Comparison of ENCODE assay signal across 12 cellular contexts in the genomic region with DNA sequence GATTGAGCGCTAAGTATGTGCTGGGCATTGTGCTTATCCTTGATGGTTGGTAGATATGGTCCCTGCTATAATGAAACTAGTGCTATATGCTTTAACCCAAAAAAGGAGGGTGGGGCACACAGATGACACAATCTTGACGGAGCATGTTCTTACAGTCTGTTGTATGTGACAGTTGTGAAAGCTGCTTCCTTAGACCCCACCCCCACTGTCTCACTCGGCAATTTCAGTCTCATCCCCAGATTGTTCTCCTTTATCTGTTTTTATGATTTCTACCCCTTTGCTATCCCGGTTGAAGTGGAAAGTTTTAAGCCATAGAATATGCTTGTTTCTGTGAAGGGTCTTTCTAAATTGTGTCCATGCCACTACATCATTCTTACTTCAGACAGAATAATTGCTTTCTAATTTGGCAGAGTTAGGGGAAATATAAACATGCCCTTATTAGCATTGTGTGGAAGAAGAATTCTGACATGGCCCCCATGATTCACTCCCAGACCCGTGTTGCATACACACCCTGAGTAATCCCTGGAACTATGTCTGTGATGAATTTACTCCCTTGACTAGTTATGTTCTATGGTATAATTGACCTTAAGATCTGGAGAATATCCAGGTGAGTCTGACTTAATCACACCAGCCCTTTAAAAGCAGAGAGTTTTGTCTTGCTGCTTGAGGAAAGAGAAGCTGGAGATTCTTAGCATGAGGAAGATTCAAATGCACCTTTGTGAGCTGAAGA.
A peak's percentile ranks its signal among the peaks of the same experiment; 100 is the strongest.
DNase-seq lines count a peak whose midpoint lies in the region; ATAC-seq, FAIRE-seq and TF ChIP-seq lines count a peak whose summit lies in the region.
"Had no signal": no experiment of that assay in that cellular context is flagged by ENCODE, and none has a peak within 500 bp of the region (broad histone marks: within the 10 kb centered on the region; RNA-seq: fewer than 3 reads in every experiment).

No MANE protein-coding gene starts in this region.

- POLR2A ChIA-PET in HepG2 (lab: Yijun Ruan, JAX): no interaction called here

- H3K36me3 ChIP-seq in right lobe of liver: no peaks in the 10 kb centered on the region
- no peaks in the 10 kb centered on the region for H3K36me3 ChIP-seq in HepG2 (replicated peaks in 1 of 2; ENCODE audit: control insufficient read depth in 1 of 2, insufficient read depth in 2 of 2, low read length in 2 of 2)
- no peaks in the 10 kb centered on the region for H3K36me3 ChIP-seq in SJSA1
- H3K36me3 ChIP-seq in upper lobe of right lung: no peaks in the 10 kb centered on the region

- no peak overlapping the region for H3K4me3 ChIP-seq in right lobe of liver
- H3K4me3 ChIP-seq in HepG2 (replicated peaks in 1 of 3; ENCODE audit: insufficient read depth in 1 of 3, low read depth in 2 of 3, low read length in 3 of 3): no peak overlapping the region
- H3K4me3 ChIP-seq in SJSA1: no peak overlapping the region
- H3K4me3 ChIP-seq in fibroblast of pulmonary artery (replicated peaks; ENCODE audit: low read depth, low read length): no peak overlapping the region
- no peak overlapping the region for H3K4me3 ChIP-seq in upper lobe of right lung

- no peaks in the 10 kb centered on the region for H3K9me3 ChIP-seq in right lobe of liver
- H3K9me3 ChIP-seq in HepG2 (ENCODE audit: low read length): no peaks in the 10 kb centered on the region
- no peaks in the 10 kb centered on the region for H3K9me3 ChIP-seq in SJSA1 (replicated peaks)
- H3K9me3 ChIP-seq in upper lobe of right lung: no peaks in the 10 kb centered on the region

- H3K4me2 ChIP-seq in HepG2 (ENCODE audit: low read depth, low read length): no peak overlapping the region

- TF ChIP-seq EP300 in HepG2 (IDR thresholded peaks at IDR 0.05; ENCODE audit: low read depth in 2 of 2, low read length in 2 of 2) (no peak), HepG2 (CRISPR knock-in tag; IDR thresholded peaks at IDR 0.05; ENCODE audit: borderline replicate concordance) (no peak)

- no peaks in the 10 kb centered on the region for H3K27me3 ChIP-seq in right lobe of liver
- no peaks in the 10 kb centered on the region for H3K27me3 ChIP-seq in HepG2 (ENCODE audit: control insufficient read depth in 1 of 2, insufficient read depth in 2 of 2, low read length in 2 of 2)
- no peaks in the 10 kb centered on the region for H3K27me3 ChIP-seq in SJSA1 (replicated peaks)
- H3K27me3 ChIP-seq in upper lobe of right lung: no peaks in the 10 kb centered on the region

- TF ChIP-seq RAD21 in HepG2 (CRISPR knock-in tag; IDR thresholded peaks at IDR 0.05): no peak

- no peak for TF ChIP-seq POLR2A in right lobe of liver (IDR thresholded peaks at IDR 0.05)
- no peak for TF ChIP-seq POLR2A in HepG2 (IDR thresholded peaks at IDR 0.05; ENCODE audit: insufficient read depth in 1 of 2, low read depth in 2 of 2, low read length in 2 of 2)

- DNase-seq in right lobe of liver (no peak), HepG2 (ENCODE audit: low spot score) (no peak), SJSA1 (ENCODE audit: low read depth in 1 of 2, low spot score in 2 of 2) (peak; percentile 47 to 54), fibroblast of pulmonary artery (ENCODE audit: low read depth) (peak; percentile 64), upper lobe of right lung (no peak), UCSD-AML1 (lab: John Stamatoyannopoulos, UW; ENCODE audit: unreplicated experiment) (no peak), medulla oblongata (ENCODE audit: extremely low spot score) (no peak)
- DNase-seq in activated CD4-positive, CD25-positive, alpha-beta regulatory T cell treated with anti-CD3 and anti-CD28 coated beads, Interleukin-2, amount 50 U/mL, for 72 hours: no peak
- DNase-seq: CD4-positive, alpha-beta memory T cell; NCI-H1930; stimulated activated CD4-positive, alpha-beta T cell treated with anti-CD3 and anti-CD28 coated beads, Interleukin-12 subunit alpha, Interleukin-12 subunit beta, amount 100 ng/mL, for 4 hours had no signal

- H3K79me2 ChIP-seq in HepG2 (ENCODE audit: insufficient read depth, low read length): no peaks in the 10 kb centered on the region

- in situ Hi-C loops in HepG2 (cut with HindIII; ENCODE audit: extremely low pct_ligation_motif_present, low pct_unique_long_range_greater_than_20kb): no loop called here

- no TSS peak for BruUV-seq in HepG2 (replicated peaks; lab: Mats Ljungman, UMichigan)

- ATAC-seq in right lobe of liver: peak; percentile 37 to 65 (median 46)
- ATAC-seq in HepG2: no peak
- ATAC-seq in upper lobe of right lung: peak; percentile 77
- ATAC-seq: Right ventricle myocardium inferior had no signal

- no peaks in the 10 kb centered on the region for H4K20me1 ChIP-seq in HepG2 (ENCODE audit: insufficient read depth, low read length)

- H2AFZ ChIP-seq in HepG2 (ENCODE audit: low read length): no peak overlapping the region

- no peak overlapping the region for H3K27ac ChIP-seq in right lobe of liver
- H3K27ac ChIP-seq in HepG2 (ENCODE audit: extremely low read length, insufficient read depth, low read length): no peak overlapping the region
- H3K27ac ChIP-seq in SJSA1: peak overlapping the region; percentile 22; the same call in 1 of the 2 replicates
- no peak overlapping the region for H3K27ac ChIP-seq in upper lobe of right lung

- FAIRE-seq in HepG2 (lab: Jason Lieb, UNC): no peak

- no peak overlapping the region for H3K9ac ChIP-seq in HepG2 (ENCODE audit: insufficient read depth, low read depth, low read length)

- intact Hi-C loops in right lobe of liver (cut with DNase I): no loop called here
- intact Hi-C loops in HepG2 (cut with micrococcal nuclease; ENCODE audit: unreplicated experiment): loop anchor here (5.0 kb wide), 1 partner anchor 1719 kb away; no protein-coding TSS in a partner anchor
- intact Hi-C loops in upper lobe of right lung (cut with DNase I): no loop called here

- 44% methylated on average over 5 of the region's 5 CpGs for WGBS in right lobe of liver (ENCODE audit: insufficient coverage, low coverage, low lambda C conversion rate, missing lambda C conversion rate)
- 37% methylated on average over 5 of the region's 5 CpGs for WGBS in HepG2 (ENCODE audit: low lambda C conversion rate)

- no peak for TF ChIP-seq CTCF in right lobe of liver (IDR thresholded peaks at IDR 0.05)
- TF ChIP-seq CTCF in HepG2 (CRISPR knock-in tag; IDR thresholded peaks at IDR 0.05): no peak
- TF ChIP-seq CTCF in fibroblast of pulmonary artery (IDR thresholded peaks at IDR 0.05; ENCODE audit: low read length, missing control alignments): no peak
- TF ChIP-seq CTCF in upper lobe of right lung (IDR thresholded peaks at IDR 0.05): no peak

- CTCF ChIA-PET in HepG2 (lab: Yijun Ruan, JAX; ENCODE audit: low intra/inter-chr PET ratio, low total read pairs): no interaction called here

- H3K4me1 ChIP-seq in right lobe of liver: no peaks in the 10 kb centered on the region
- H3K4me1 ChIP-seq in HepG2 (ENCODE audit: insufficient read depth, low read length): no peaks in the 10 kb centered on the region
- peaks cover 15% of the 10 kb centered on the region for H3K4me1 ChIP-seq in SJSA1 (replicated peaks)
- no peaks in the 10 kb centered on the region for H3K4me1 ChIP-seq in upper lobe of right lung

TF ChIP-seq in HepG2, 621 proteins besides CTCF, POLR2A, EP300 and RAD21:
- TF ChIP-seq HDAC6 (IDR thresholded peaks at IDR 0.05; ENCODE audit: low read depth, low read length): no peak
- TF ChIP-seq ZNF20 (CRISPR knock-in tag; IDR thresholded peaks at IDR 0.05): no peak
- TF ChIP-seq RBM39 (IDR thresholded peaks at IDR 0.05; ENCODE audit: low read depth, low read length, poor library complexity, severe bottlenecking): no peak
- no peak for TF ChIP-seq IKZF4 (CRISPR knock-in tag; IDR thresholded peaks at IDR 0.05; ENCODE audit: borderline replicate concordance, low read depth, not compliant biosample characterization)
- no peak for TF ChIP-seq NFRKB (IDR thresholded peaks at IDR 0.05)
- TF ChIP-seq ZNF101 (CRISPR knock-in tag; IDR thresholded peaks at IDR 0.05; ENCODE audit: borderline replicate concordance, low read depth): no peak
- no peak for TF ChIP-seq MTF2 (CRISPR knock-in tag; IDR thresholded peaks at IDR 0.05; ENCODE audit: borderline replicate concordance)
- no peak for TF ChIP-seq CHCHD3 (CRISPR knock-in tag; IDR thresholded peaks at IDR 0.05)

Comparison
In these comparisons a context has a peak if more than half of its experiments do, and no peak if none do; other contexts are left out.
1. DNase-seq: peak in SJSA1 (2 of 2) and fibroblast of pulmonary artery (single experiment); none in right lobe of liver (0 of 3), HepG2 (single experiment), upper lobe of right lung (single experiment), activated CD4-positive, CD25-positive, alpha-beta regulatory T cell treated with anti-CD3 and anti-CD28 coated beads, Interleukin-2, amount 50 U/mL, for 72 hours (single experiment), UCSD-AML1 (single experiment) and medulla oblongata (single experiment).